ENCODE assay signal across 8 cellular contexts in genomic region chr4:183960021-183960420, GRCh38. TPM values are rescaled to one million over a fixed set of nuclear protein-coding genes. Genes with fewer than 3 reads are reported as not detected.
DNase-seq lines count a peak whose midpoint lies in the region; ATAC-seq, FAIRE-seq and TF ChIP-seq lines count a peak whose summit lies in the region.

No MANE protein-coding gene starts in this region.

- RAD21 ChIA-PET in HCT116 (lab: Charles Lee; ENCODE audit: low non-redundant PET in 1 of 2, low total read pairs in 2 of 2, uncharacterized antibody in 2 of 2, unreplicated experiment in 2 of 2) = no interaction called here

- H3K36me3 ChIP-seq in HCT116 (ENCODE audit: control insufficient read depth in 1 of 2, insufficient read depth in 2 of 2, low read length in 2 of 2) (no peaks in the 10 kb centered on the region), PC-3 (ENCODE audit: low read depth, low read length) (no peaks in the 10 kb centered on the region)

- intact Hi-C loops in HCT116 (cut with micrococcal nuclease) = no loop called here
- intact Hi-C loops in PC-3 (cut with micrococcal nuclease) = no loop called here
- intact Hi-C loops in natural killer cell (cut with micrococcal nuclease) = no loop called here

- no peak overlapping the region for H3K9ac ChIP-seq in HCT116 (ENCODE audit: low read length)
- no peak overlapping the region for H3K9ac ChIP-seq in PC-3 (ENCODE audit: low read length)

- H3K79me2 ChIP-seq in HCT116 (ENCODE audit: insufficient read depth, low read length) (no peaks in the 10 kb centered on the region), PC-3 (ENCODE audit: low read length) (no peaks in the 10 kb centered on the region)

- no peaks in the 10 kb centered on the region for H3K9me3 ChIP-seq in HCT116 (ENCODE audit: control insufficient read depth in 1 of 2, insufficient read depth in 1 of 2, low read depth in 1 of 2, low read length in 2 of 2)
- no peaks in the 10 kb centered on the region for H3K9me3 ChIP-seq in PC-3 (ENCODE audit: low read length)

- H3K9me3 Mint-ChIP-seq in natural killer cell = no peaks in the 10 kb centered on the region

- no peak overlapping the region for H3K4me3 ChIP-seq in HCT116 (replicated peaks in 1 of 2; ENCODE audit: low read depth in 1 of 2, low read length in 2 of 2)
- no peak overlapping the region for H3K4me3 ChIP-seq in PC-3 (ENCODE audit: low read length)

- H3F3A ChIP-seq in PC-3 (ENCODE audit: low read length, unreplicated experiment) = no peaks in the 10 kb centered on the region

- peaks cover 3 to 9% of the 10 kb centered on the region in 2 donors for H3K27me3 Mint-ChIP-seq in natural killer cell (ENCODE audit: low read depth in 2 of 2)

- TF ChIP-seq CTCF in HCT116 (IDR thresholded peaks at IDR 0.05 in 2 of 3, conservative IDR thresholded peaks at IDR 0.05 in 1 of 3; ENCODE audit: borderline replicate concordance in 1 of 3, insufficient read depth in 1 of 3, low read depth in 2 of 3, low read length in 2 of 3) = no peak
- TF ChIP-seq CTCF in PC-3 (conservative IDR thresholded peaks at IDR 0.05; ENCODE audit: low read depth, low read length) = no peak
- TF ChIP-seq CTCF in natural killer cell (IDR thresholded peaks at IDR 0.05) = no peak

- H2AFZ ChIP-seq in HCT116 (ENCODE audit: low read depth, low read length, poor library complexity, severe bottlenecking) (no peak overlapping the region), PC-3 (ENCODE audit: low read length) (no peak overlapping the region)

- no peaks in the 10 kb centered on the region for H3K4me1 Mint-ChIP-seq in natural killer cell

- CTCF ChIA-PET in HCT116 (lab: Charles Lee) = no interaction called here
- CTCF ChIA-PET in PC-3 (lab: Charles Lee) = no interaction called here

- FAIRE-seq in frontal cortex (lab: Jason Lieb, UNC) = no peak

- no peak for DNase-seq in HCT116 (ENCODE audit: low read depth, low spot score)
- DNase-seq in PC-3 = peak; percentile 40
- peak; percentile 63 for DNase-seq in frontal cortex (ENCODE audit: low spot score in 2 of 2)
- DNase-seq in renal cortical epithelial cell (ENCODE audit: low read depth) = peak; percentile 79
- no peak for DNase-seq in natural killer cell
- no peak for DNase-seq in activated CD4-positive, alpha-beta T cell treated with anti-CD3 and anti-CD28 coated beads, Interleukin-2, amount 50 U/mL, for 4 hours
- no peak for DNase-seq in activated CD4-positive, alpha-beta T cell treated with anti-CD3 and anti-CD28 coated beads for 48 hours

- H3K27ac ChIP-seq in HCT116 (ENCODE audit: low read depth, low read length) = no peak overlapping the region
- no peak overlapping the region for H3K27ac ChIP-seq in PC-3 (ENCODE audit: low read length)

- H3K36me3 Mint-ChIP-seq in natural killer cell = no peaks in the 10 kb centered on the region

- POLR2A ChIA-PET in HCT116 (lab: Charles Lee) (no interaction called here), PC-3 (lab: Charles Lee; ENCODE audit: unreplicated experiment) (no interaction called here)

- H3K4me2 ChIP-seq in HCT116 (ENCODE audit: low read length) = no peak overlapping the region
- H3K4me2 ChIP-seq in PC-3 (ENCODE audit: low read length) = peak overlapping the region; percentile 5; the same call in 1 of the 2 replicates

- H3K9me2 ChIP-seq in HCT116 (ENCODE audit: insufficient read depth) (no peaks in the 10 kb centered on the region), PC-3 (replicated peaks; ENCODE audit: low read length) (no peaks in the 10 kb centered on the region)

- no peak overlapping the region for H3K4me3 Mint-ChIP-seq in natural killer cell

- TF ChIP-seq RAD21 in HCT116 (IDR thresholded peaks at IDR 0.05; ENCODE audit: low read depth) = no peak

- BruUV-seq in HCT116 (replicated peaks; lab: Mats Ljungman, UMichigan) (no TSS peak), PC-3 (replicated peaks; lab: Mats Ljungman, UMichigan) (no TSS peak)

- no peaks in the 10 kb centered on the region for H3K27me3 ChIP-seq in HCT116 (ENCODE audit: insufficient read depth, low read length)
- peaks cover 36% of the 10 kb centered on the region; the same call in 1 of the 2 replicates for H3K27me3 ChIP-seq in PC-3 (ENCODE audit: low read length)

- H3K27ac Mint-ChIP-seq in natural killer cell = no peak overlapping the region

- TF ChIP-seq POLR2A in HCT116 (IDR thresholded peaks at IDR 0.05; ENCODE audit: borderline replicate concordance, extremely low read depth, insufficient read depth, insufficient read length) = no peak

- ATAC-seq in HCT116 (0 out of 2 replicates have a peak, but pooled peaks have one; percentile 46), PC-3 (no peak), natural killer cell (no peak), GM21447 (IDR thresholded peaks at IDR 0.05; ENCODE audit: unreplicated experiment) (no peak)

- H3K4me1 ChIP-seq in HCT116 (ENCODE audit: control insufficient read depth in 1 of 2, insufficient read depth in 2 of 2, low read length in 2 of 2) (peaks cover 0 to 3% of the 10 kb centered on the region in 2 experiments; a peak in 1 of 4 replicates), PC-3 (ENCODE audit: insufficient read depth, low read length) (no peaks in the 10 kb centered on the region)

- no peaks in the 10 kb centered on the region for H4K20me1 ChIP-seq in HCT116 (ENCODE audit: insufficient read depth)
- H4K20me1 ChIP-seq in PC-3 (ENCODE audit: low read length) = no peaks in the 10 kb centered on the region

TF ChIP-seq in HCT116, 20 proteins besides CTCF, POLR2A, EP300 and RAD21 (continues in another document):
- TF ChIP-seq ATF3 (IDR thresholded peaks at IDR 0.05) (no peak), CBX3 (IDR thresholded peaks at IDR 0.05; ENCODE audit: low read depth) (no peak), ZFX (IDR thresholded peaks at IDR 0.05) (no peak), REST (IDR thresholded peaks at IDR 0.05; ENCODE audit: low read depth) (no peak), FOSL1 (IDR thresholded peaks at IDR 0.05; ENCODE audit: low read depth) (no peak), SP1 (IDR thresholded peaks at IDR 0.05; ENCODE audit: low read depth) (no peak), SRF (IDR thresholded peaks at IDR 0.05; ENCODE audit: low read depth) (no peak), YY1 (IDR thresholded peaks at IDR 0.05; ENCODE audit: extremely low read depth, insufficient replicate concordance, low read depth, low read length) (no peak), CEBPB (IDR thresholded peaks at IDR 0.05; ENCODE audit: low read depth) (no peak), MAX (IDR thresholded peaks at IDR 0.05) (no peak), EZH2 (IDR thresholded peaks at IDR 0.05) (no peak), POLR2AphosphoS5 (IDR thresholded peaks at IDR 0.05; ENCODE audit: low read depth, low read length) (no peak), EZH2phosphoT487 (IDR thresholded peaks at IDR 0.05; ENCODE audit: borderline replicate concordance) (no peak), JUND (IDR thresholded peaks at IDR 0.05) (no peak), ELF1 (IDR thresholded peaks at IDR 0.05; ENCODE audit: borderline replicate concordance, low read depth) (no peak), ZBTB33 (IDR thresholded peaks at IDR 0.05; ENCODE audit: extremely low read depth, insufficient replicate concordance, low read length) (no peak)

RNA-seq across cellular contexts. Expression of gene STOX2, which starts 54.9 kb away (rescaled TPM):
- total RNA-seq in HCT116 (2021; ENCODE audit: unreplicated experiment) (6.3 TPM), PC-3 (2014; rRNA removed) (2.1 and 3.6 TPM in 2 replicates), frontal cortex (35.1 TPM), renal cortical epithelial cell (4.5 and 16.4 TPM in 2 replicates), natural killer cell (under 1 TPM in 1 of 3 donors, not detected in 2; 0.23 TPM)
- polyA plus RNA-seq in HCT116 (2012) = 2.8 and 5.8 TPM in 2 replicates

Comparison
In these comparisons a context has a peak if more than half of its experiments do, and no peak if none do; other contexts are left out.
1. DNase-seq: peak in PC-3 (single experiment), frontal cortex (2 of 2) and renal cortical epithelial cell (single experiment); none in HCT116 (single experiment), natural killer cell (single experiment), activated CD4-positive, alpha-beta T cell treated with anti-CD3 and anti-CD28 coated beads, Interleukin-2, amount 50 U/mL, for 4 hours (0 of 2) and activated CD4-positive, alpha-beta T cell treated with anti-CD3 and anti-CD28 coated beads for 48 hours (single experiment).